In the genomic region with DNA sequence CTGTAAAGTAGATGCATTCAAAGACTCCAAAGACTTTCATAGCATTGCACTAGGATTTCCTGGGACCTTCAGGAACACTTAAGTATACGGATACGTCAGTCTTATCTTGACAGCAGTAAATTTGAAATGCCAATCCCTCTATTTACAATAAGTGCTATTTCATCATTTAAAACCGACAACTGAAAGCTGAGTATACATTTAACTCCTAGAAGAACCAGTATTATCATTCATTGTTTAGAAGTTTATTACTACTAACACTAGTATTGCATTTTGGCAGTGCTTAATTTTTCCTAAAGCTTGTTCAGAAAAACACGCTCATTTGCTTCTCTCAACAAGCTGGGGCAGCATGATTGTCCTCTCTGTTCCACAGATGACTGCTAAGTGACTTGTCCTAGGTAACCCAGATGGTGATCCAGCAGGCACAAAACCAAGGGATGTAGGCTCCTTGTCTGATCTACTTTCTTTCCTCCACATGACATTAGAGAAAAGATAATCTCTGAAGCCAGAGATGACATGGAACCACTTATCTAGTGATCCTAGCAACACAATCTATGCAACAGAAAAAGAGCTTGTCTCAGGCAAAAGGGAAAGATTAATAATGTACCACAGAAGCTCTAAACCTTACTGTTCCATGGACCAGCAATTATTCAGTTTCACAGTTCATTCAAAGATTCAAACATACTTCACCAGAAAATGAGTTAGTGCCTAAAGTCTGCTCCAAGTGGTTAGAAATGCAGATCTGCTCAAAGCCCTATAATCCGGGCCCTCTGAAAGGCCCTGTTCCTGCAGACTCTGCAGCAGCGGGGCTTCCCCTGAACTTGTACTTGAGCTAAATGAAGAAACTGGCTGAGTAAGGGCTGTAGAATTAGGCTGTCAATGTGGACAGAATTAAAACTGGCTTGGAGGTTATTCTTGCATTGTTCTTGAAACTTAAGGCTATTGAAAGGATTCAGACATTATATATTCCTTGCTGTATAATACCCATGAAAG, we compare ENCODE assay signal across 8 cellular contexts. TPM values are rescaled to one million over a fixed set of nuclear protein-coding genes. Genes with fewer than 3 reads are reported as not detected.
A peak's percentile ranks its signal among the peaks of the same experiment; 100 is the strongest.
DNase-seq lines count a peak whose midpoint lies in the region; ATAC-seq and TF ChIP-seq lines count a peak whose summit lies in the region.

No MANE protein-coding gene starts in this region.

- H3K4me3 ChIP-seq in A673 (ENCODE audit: low read depth, low read length, poor library complexity, severe bottlenecking) = no peak overlapping the region
- peak overlapping the region; percentile 99 for H3K4me3 ChIP-seq in adipocyte (ENCODE audit: low read length)
- H3K4me3 ChIP-seq in lung = no peak overlapping the region
- H3K4me3 ChIP-seq in tibial nerve = peak overlapping the region in 1 of 4 donors; percentile 70

- intact Hi-C loops in A673 (cut with micrococcal nuclease; ENCODE audit: unreplicated experiment) = no loop called here

- TF ChIP-seq EP300 in tibial nerve (IDR thresholded peaks at IDR 0.05) = no peak

- H3K27me3 ChIP-seq in A673 (replicated peaks; ENCODE audit: insufficient read depth, low read depth, low read length, poor library complexity) (no peaks in the 10 kb centered on the region), adipocyte (replicated peaks; ENCODE audit: control insufficient read depth, insufficient read depth, low read length) (no peaks in the 10 kb centered on the region), lung (ENCODE audit: control insufficient read depth, insufficient read depth) (no peaks in the 10 kb centered on the region), tibial nerve (no peaks in the 10 kb centered on the region)

- H3K4me1 ChIP-seq in A673 (ENCODE audit: insufficient read depth, low read length, poor library complexity, severe bottlenecking) = peaks cover 70% of the 10 kb centered on the region
- H3K4me1 ChIP-seq in adipocyte (ENCODE audit: control insufficient read depth, insufficient read depth, low read length) = peaks cover 59% of the 10 kb centered on the region
- peaks cover 14 to 18% of the 10 kb centered on the region in 2 donors for H3K4me1 ChIP-seq in lung (ENCODE audit: control insufficient read depth in 2 of 2, insufficient read depth in 2 of 2, low read length in 2 of 2)
- H3K4me1 ChIP-seq in tibial nerve = peaks cover 0 to 76% (median 46%) of the 10 kb centered on the region in 4 donors

- peak overlapping the region; percentile 98 for H3K9ac ChIP-seq in adipocyte (ENCODE audit: low read length)

- BruUV-seq in A673 (replicated peaks; lab: Mats Ljungman, UMichigan) = no TSS peak

- TF ChIP-seq POLR2A in tibial nerve (IDR thresholded peaks at IDR 0.05) = no peak

- H3K36me3 ChIP-seq in A673 (ENCODE audit: insufficient read depth, low read length, poor library complexity, severe bottlenecking) (no peaks in the 10 kb centered on the region), adipocyte (ENCODE audit: control insufficient read depth, insufficient read depth, low read length, severe bottlenecking) (peaks cover 6% of the 10 kb centered on the region), lung (ENCODE audit: control insufficient read depth in 2 of 2, insufficient read depth in 2 of 2, low read length in 2 of 2) (no peaks in the 10 kb centered on the region), tibial nerve (no peaks in the 10 kb centered on the region)

- CTCF ChIA-PET in A673 (lab: Charles Lee) = no interaction called here

- POLR2A ChIA-PET in A673 (lab: Charles Lee; ENCODE audit: low non-redundant PET) = no interaction called here

- 32 to 53% methylated on average over 6 of the region's 6 CpGs for WGBS in lung, 2 donors
- WGBS in tibial nerve, 2 donors = 57 to 61% methylated on average over 6 of the region's 6 CpGs

- H3K9me3 ChIP-seq in A673 (ENCODE audit: low read depth, low read length, poor library complexity, severe bottlenecking) (no peaks in the 10 kb centered on the region), adipocyte (ENCODE audit: control insufficient read depth, low read length) (no peaks in the 10 kb centered on the region), lung (ENCODE audit: control insufficient read depth in 2 of 2, insufficient read depth in 1 of 2, low read length in 1 of 2) (no peaks in the 10 kb centered on the region), tibial nerve (no peaks in the 10 kb centered on the region)

- DNase-seq in A673 (ENCODE audit: low spot score) (peak; percentile 45), adipocyte (ENCODE audit: low read depth) (peak; percentile 78), lung (ENCODE audit: low spot score) (no peak), tibial nerve (ENCODE audit: low spot score in 2 of 2) (no peak), NCI-H1105 (lab: John Stamatoyannopoulos, UW) (no peak), NCI-H2081 (lab: John Stamatoyannopoulos, UW) (no peak)

- TF ChIP-seq CTCF in A673 (conservative IDR thresholded peaks at IDR 0.05; ENCODE audit: low read depth, low read length) (no peak), lung (IDR thresholded peaks at IDR 0.05; ENCODE audit: control extremely low read depth, extremely low read depth) (no peak), tibial nerve (IDR thresholded peaks at IDR 0.05) (no peak)

- H3K27ac ChIP-seq in A673 (ENCODE audit: low read depth, low read length, poor library complexity, severe bottlenecking) (peak overlapping the region; percentile 13), lung (ENCODE audit: low read depth in 1 of 2, low read length in 1 of 2) (peak overlapping the region; percentile 44 to 49), tibial nerve (peak overlapping the region in 3 of 4 donors; percentile 83 to 93 (median 92))

- peak; percentile 34 for ATAC-seq in GM19395 (IDR thresholded peaks at IDR 0.05; ENCODE audit: unreplicated experiment)
- ATAC-seq in HG03558 (IDR thresholded peaks at IDR 0.05; ENCODE audit: extremely low read depth, unreplicated experiment) = peak; percentile 34
- ATAC-seq in lung (ENCODE audit: insufficient read depth, low FRiP score) = no peak

RNA-seq across cellular contexts. Expression of gene MAML2, which starts 5.2 kb away (rescaled TPM):
- total RNA-seq in A673 (2021) (6.4 and 7.9 TPM in 2 replicates), lung (10 to 100 TPM; 20.5 to 41.8 TPM), tibial nerve (10 to 100 TPM; 20.5 to 38.4 (median 27.9) TPM)
- 1 to 10 TPM; 3.8 to 6.9 TPM for polyA plus RNA-seq in lung

RNA-seq across cellular contexts. Expression of gene CCDC82, which starts 51.9 kb away (rescaled TPM):
- 30.5 and 33.1 TPM in 2 replicates for total RNA-seq in A673 (2021)
- 10 to 100 TPM; 23.7 to 46.9 TPM for total RNA-seq in lung
- polyA plus RNA-seq in lung = 10 to 100 TPM; 16.4 to 34.8 TPM
- 10 to 100 TPM; 41.9 to 73.4 (median 49.5) TPM for total RNA-seq in tibial nerve

RNA-seq across cellular contexts. Expression of gene JRKL, which starts 52.0 kb away (rescaled TPM):
- 11.0 and 12.7 TPM in 2 replicates for total RNA-seq in A673 (2021)
- total RNA-seq in lung = 10 to 100 TPM in 1 of 2 donors, 1 to 10 TPM in 1; 9.4 to 20.2 TPM
- polyA plus RNA-seq in lung = 1 to 10 TPM; 5.1 to 6.5 TPM
- total RNA-seq in tibial nerve = 10 to 100 TPM in 1 of 4 donors, 1 to 10 TPM in 3; 5.9 to 10.5 (median 8.2) TPM

Comparison
In these comparisons a context has a peak if more than half of its experiments do, and no peak if none do; other contexts are left out.
1. DNase-seq: peak in A673 (single experiment) and adipocyte (single experiment); none in lung (single experiment), tibial nerve (0 of 2), NCI-H1105 (single experiment) and NCI-H2081 (0 of 2).
2. H3K27ac ChIP-seq: peak in every context shown above with its lines; median percentile 92 in tibial nerve; 46 in lung; 13 in A673.